ENCODE assay signal across 22 cellular contexts in the genomic region with DNA sequence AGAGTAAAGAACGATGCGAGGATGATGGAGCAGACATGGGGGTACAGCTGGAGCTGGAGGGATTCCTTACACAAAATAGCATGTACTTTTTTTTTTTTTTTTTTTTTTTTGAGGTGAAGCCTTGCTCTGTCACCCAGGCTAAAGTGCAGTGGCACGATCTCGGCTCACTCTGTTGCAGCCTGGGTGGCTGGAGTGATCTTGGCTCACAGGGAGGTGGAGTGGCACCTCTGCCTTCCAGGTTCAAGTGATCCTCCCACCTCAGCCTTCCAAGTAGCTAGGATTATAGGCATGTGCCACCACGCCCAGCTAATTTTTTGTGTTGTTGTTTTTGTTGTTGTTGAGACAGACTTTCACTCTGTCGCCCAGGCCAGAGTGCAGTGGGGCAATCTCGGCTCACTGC. TPM values are rescaled to one million over a fixed set of nuclear protein-coding genes. Genes with fewer than 3 reads are reported as not detected.
A peak's percentile ranks its signal among the peaks of the same experiment; 100 is the strongest.
DNase-seq lines count a peak whose midpoint lies in the region; ATAC-seq, FAIRE-seq and TF ChIP-seq lines count a peak whose summit lies in the region.
"Had no signal": no experiment of that assay in that cellular context is flagged by ENCODE, and none has a peak within 500 bp of the region (broad histone marks: within the 10 kb centered on the region; RNA-seq: fewer than 3 reads in every experiment).

No MANE protein-coding gene starts in this region.

- H3K27ac ChIP-seq in HepG2 (ENCODE audit: extremely low read length, insufficient read depth, low read length): no peak overlapping the region
- H3K27ac ChIP-seq in right lobe of liver: no peak overlapping the region
- no peak overlapping the region for H3K27ac ChIP-seq in SU-DHL-6 (ENCODE audit: low read depth, low read length)
- H3K27ac ChIP-seq in thyroid gland: peak overlapping the region; percentile 60 to 80 (median 68)
- H3K27ac ChIP-seq: A549, KMS-11 had no signal

- H3K4me3 Mint-ChIP-seq in neural crest cell (no peak overlapping the region), T-cell (no peak overlapping the region)
- H3K4me3 Mint-ChIP-seq: CD8-positive, alpha-beta memory T cell had no signal

- DNase-seq in HepG2 (ENCODE audit: low spot score) (no peak), right lobe of liver (no peak), neural crest cell (ENCODE audit: low read depth, low spot score) (no peak), thyroid gland (peak; percentile 52 to 67), NAMALWA (ENCODE audit: low spot score) (no peak), T-cell (no peak)
- DNase-seq in activated naive CD4-positive, alpha-beta T cell treated with anti-CD3 and anti-CD28 coated beads, Interleukin-2, amount 50 U/mL, for 72 hours (ENCODE audit: low spot score in 2 of 2): no peak
- DNase-seq: C1 segment of cervical spinal cord; CD8-positive, alpha-beta memory T cell; GOT3; NCI-H1417 treated with DMSO at 0.1 percent for 48 hours; NCI-H187 treated with DMSO at 0.1 percent for 48 hours; NCI-H2227 treated with DMSO at 0.1 percent for 48 hours; NCI-H510A treated with DMSO at 0.1 percent for 48 hours; NCI-H774; PC-3 had no signal

- TF ChIP-seq CTCF in HepG2 (CRISPR knock-in tag; IDR thresholded peaks at IDR 0.05) (no peak), right lobe of liver (IDR thresholded peaks at IDR 0.05) (no peak), SU-DHL-6 (IDR thresholded peaks at IDR 0.05; ENCODE audit: insufficient read depth, low read length, poor library complexity, severe bottlenecking) (no peak), neural crest cell (conservative IDR thresholded peaks at IDR 0.05) (no peak), thyroid gland (IDR thresholded peaks at IDR 0.05) (no peak)

- H3K79me2 ChIP-seq in HepG2 (ENCODE audit: insufficient read depth, low read length) (no peaks in the 10 kb centered on the region), SU-DHL-6 (ENCODE audit: insufficient read depth, low read length) (no peaks in the 10 kb centered on the region)

- H2AFZ ChIP-seq in HepG2 (ENCODE audit: low read length) (no peak overlapping the region), SU-DHL-6 (ENCODE audit: low read depth, low read length, severe bottlenecking) (no peak overlapping the region)

- peaks cover 8% of the 10 kb centered on the region for H3F3A ChIP-seq in SU-DHL-6 (ENCODE audit: insufficient read depth)

- POLR2A ChIA-PET in HepG2 (lab: Yijun Ruan, JAX): interaction anchor here (0.6 kb wide), 1 partner anchor 12 kb away, joined by 3 read pairs; no protein-coding TSS in a partner anchor
- POLR2A ChIA-PET in T-cell (lab: Charles Lee): interaction anchor here in 1 of 2 donors (0.6 kb wide), 1 partner anchor 828 kb away, joined by 10 read pairs; no protein-coding TSS in a partner anchor

- H3K27ac Mint-ChIP-seq in neural crest cell (ENCODE audit: unreplicated experiment): peak overlapping the region; percentile 86
- H3K27ac Mint-ChIP-seq in activated naive CD4-positive, alpha-beta T cell treated with anti-CD3 and anti-CD28 coated beads, Interleukin-2, amount 50 U/mL, for 72 hours: no peak overlapping the region
- H3K27ac Mint-ChIP-seq in T-cell: no peak overlapping the region

- H3K9ac ChIP-seq in HepG2 (ENCODE audit: insufficient read depth, low read depth, low read length) (no peak overlapping the region), SU-DHL-6 (ENCODE audit: low read length) (no peak overlapping the region)
- H3K9ac ChIP-seq: KMS-11 had no signal

- H3K4me1 ChIP-seq in HepG2 (ENCODE audit: insufficient read depth, low read length): peaks cover 11% of the 10 kb centered on the region
- no peaks in the 10 kb centered on the region for H3K4me1 ChIP-seq in right lobe of liver
- peaks cover 52 to 55% of the 10 kb centered on the region in 2 donors for H3K4me1 ChIP-seq in thyroid gland

- H3K27me3 Mint-ChIP-seq in neural crest cell (ENCODE audit: low read depth) (peaks cover 32% of the 10 kb centered on the region), T-cell (peaks cover 0 to 4% of the 10 kb centered on the region in 2 donors)

- no peaks in the 10 kb centered on the region for H3K4me1 Mint-ChIP-seq in neural crest cell
- H3K4me1 Mint-ChIP-seq in T-cell: peaks cover 12 to 13% (median 12%) of the 10 kb centered on the region in 3 donors

- ATAC-seq in HepG2 (0 out of 3 replicates have a peak, but pooled peaks have one; percentile 19), right lobe of liver (no peak), T-cell (replicated peaks in 1 of 4) (no peak)
- no peak for ATAC-seq in activated naive CD4-positive, alpha-beta T cell treated with anti-CD3 and anti-CD28 coated beads, Interleukin-2, amount 50 U/mL, for 72 hours
- ATAC-seq: A549, PC-3 had no signal

- no TSS peak for BruUV-seq in HepG2 (replicated peaks; lab: Mats Ljungman, UMichigan)

- no peaks in the 10 kb centered on the region for H3K9me3 Mint-ChIP-seq in neural crest cell
- H3K9me3 Mint-ChIP-seq in activated naive CD4-positive, alpha-beta T cell treated with anti-CD3 and anti-CD28 coated beads, Interleukin-2, amount 50 U/mL, for 72 hours: no peaks in the 10 kb centered on the region
- no peaks in the 10 kb centered on the region for H3K9me3 Mint-ChIP-seq in T-cell
- H3K9me3 Mint-ChIP-seq: CD8-positive, alpha-beta memory T cell had no signal

- in situ Hi-C loops in HepG2 (cut with HindIII; ENCODE audit: extremely low pct_ligation_motif_present, low pct_unique_long_range_greater_than_20kb): no loop called here

- peaks cover 2 to 14% of the 10 kb centered on the region in 2 experiments; a peak in 4 of 5 replicates for H3K27me3 ChIP-seq in HepG2 (ENCODE audit: control insufficient read depth in 1 of 2, insufficient read depth in 2 of 2, low read length in 2 of 2)
- H3K27me3 ChIP-seq in right lobe of liver: no peaks in the 10 kb centered on the region
- no peaks in the 10 kb centered on the region for H3K27me3 ChIP-seq in SU-DHL-6 (ENCODE audit: low read length)
- no peaks in the 10 kb centered on the region for H3K27me3 ChIP-seq in thyroid gland

- no peak for TF ChIP-seq RAD21 in HepG2 (CRISPR knock-in tag; IDR thresholded peaks at IDR 0.05)

- H4K20me1 ChIP-seq in HepG2 (ENCODE audit: insufficient read depth, low read length): no peaks in the 10 kb centered on the region
- no peaks in the 10 kb centered on the region for H4K20me1 ChIP-seq in SU-DHL-6 (ENCODE audit: low read depth, low read length)

- H3K4me2 ChIP-seq in HepG2 (ENCODE audit: low read depth, low read length) (peak overlapping the region; percentile 12; the same call in 1 of the 2 replicates), SU-DHL-6 (ENCODE audit: low read depth, low read length, poor library complexity, severe bottlenecking) (peak overlapping the region; percentile 21)
- H3K4me2 ChIP-seq: A549, KMS-11 had no signal

- H3K9me3 ChIP-seq in HepG2 (ENCODE audit: low read length): no peaks in the 10 kb centered on the region
- no peaks in the 10 kb centered on the region for H3K9me3 ChIP-seq in right lobe of liver
- no peaks in the 10 kb centered on the region for H3K9me3 ChIP-seq in SU-DHL-6 (ENCODE audit: insufficient read depth, low read length)
- H3K9me3 ChIP-seq in thyroid gland: no peaks in the 10 kb centered on the region
- H3K9me3 ChIP-seq: A549 had no signal

- intact Hi-C loops in HepG2 (cut with micrococcal nuclease; ENCODE audit: unreplicated experiment): no loop called here
- intact Hi-C loops in right lobe of liver (cut with DNase I): no loop called here
- intact Hi-C loops in thyroid gland (cut with DNase I): no loop called here

- H3K36me3 Mint-ChIP-seq in neural crest cell (ENCODE audit: low read depth) (no peaks in the 10 kb centered on the region), T-cell (no peaks in the 10 kb centered on the region)
- H3K36me3 Mint-ChIP-seq in activated naive CD4-positive, alpha-beta T cell treated with anti-CD3 and anti-CD28 coated beads, Interleukin-2, amount 50 U/mL, for 72 hours: no peaks in the 10 kb centered on the region
- H3K36me3 Mint-ChIP-seq: CD8-positive, alpha-beta memory T cell had no signal

- TF ChIP-seq POLR2A in HepG2 (IDR thresholded peaks at IDR 0.05; ENCODE audit: insufficient read depth in 1 of 2, low read depth in 2 of 2, low read length in 2 of 2) (no peak), right lobe of liver (IDR thresholded peaks at IDR 0.05) (no peak), thyroid gland (IDR thresholded peaks at IDR 0.05) (no peak)

- H3K36me3 ChIP-seq in HepG2 (replicated peaks in 1 of 2; ENCODE audit: control insufficient read depth in 1 of 2, insufficient read depth in 2 of 2, low read length in 2 of 2): no peaks in the 10 kb centered on the region
- H3K36me3 ChIP-seq in right lobe of liver: no peaks in the 10 kb centered on the region
- H3K36me3 ChIP-seq in SU-DHL-6 (ENCODE audit: low read length): no peaks in the 10 kb centered on the region
- no peaks in the 10 kb centered on the region for H3K36me3 ChIP-seq in thyroid gland

- no peak for FAIRE-seq in HepG2 (lab: Jason Lieb, UNC)
- FAIRE-seq: A549, D721Med, GM12892 had no signal

- H3K9me2 ChIP-seq in SU-DHL-6 (replicated peaks; ENCODE audit: insufficient read depth, low read length): no peaks in the 10 kb centered on the region

- CTCF ChIA-PET in HepG2 (lab: Yijun Ruan, JAX; ENCODE audit: low intra/inter-chr PET ratio, low total read pairs) (no interaction called here), T-cell (lab: Charles Lee) (interaction anchor here in 1 of 2 donors (0.7 kb wide), 1 partner anchor 85 kb away, joined by 3 read pairs; no protein-coding TSS in a partner anchor)

- 0 out of 6 replicates have a peak overlapping the region, but pooled peaks of 1 of the 3 experiments have one; percentile 10 for H3K4me3 ChIP-seq in HepG2 (replicated peaks in 1 of 3; ENCODE audit: insufficient read depth in 1 of 3, low read depth in 2 of 3, low read length in 3 of 3)
- no peak overlapping the region for H3K4me3 ChIP-seq in right lobe of liver
- H3K4me3 ChIP-seq in SU-DHL-6 (ENCODE audit: insufficient read depth, low read length, poor library complexity, severe bottlenecking): no peak overlapping the region
- no peak overlapping the region for H3K4me3 ChIP-seq in thyroid gland (replicated peaks in 1 of 3)
- H3K4me3 ChIP-seq: A549 had no signal

- TF ChIP-seq EP300 in HepG2 (IDR thresholded peaks at IDR 0.05; ENCODE audit: low read depth in 2 of 2, low read length in 2 of 2) (no peak), HepG2 (CRISPR knock-in tag; IDR thresholded peaks at IDR 0.05; ENCODE audit: borderline replicate concordance) (no peak)

- 18% methylated on average over 7 of the region's 7 CpGs for WGBS in HepG2 (ENCODE audit: low lambda C conversion rate)
- WGBS in right lobe of liver (ENCODE audit: insufficient coverage, low coverage, low lambda C conversion rate, missing lambda C conversion rate): 65% methylated on average over 6 of the region's 7 CpGs
- 64% methylated on average over 7 of the region's 7 CpGs for WGBS in thyroid gland, 2 donors

RNA-seq across cellular contexts. Expression of a gene that starts 5.1 kb away (rescaled TPM):
- total RNA-seq in HepG2 (2016; rRNA removed; fragmentation: Illumina TruSeq; extraction: Trizol) (not detected in 2 replicates), right lobe of liver (under 1 TPM in 4 of 6 experiments, not detected in 2; 0.10 to 0.24 (median 0.15) TPM), neural crest cell (not detected in 2 replicates), thyroid gland (10 to 100 TPM; 27.3 to 52.9 (median 45.1) TPM), T-cell (1 to 10 TPM in 2 of 5 donors, under 1 TPM in 3; 0.43 to 2.9 (median 0.85) TPM)
- 0.18 TPM in 1 of 2 replicates, not detected in the other for total RNA-seq in HepG2 (2016; cell fraction: cytosol; rRNA removed; fragmentation: Illumina TruSeq; extraction: Trizol; ENCODE audit: low read depth)
- not detected in 2 replicates for total RNA-seq in HepG2 (2016; cell fraction: insoluble cytoplasmic fraction; rRNA removed; fragmentation: Illumina TruSeq; extraction: Trizol)
- not detected in 2 replicates for total RNA-seq in HepG2 (2016; cell fraction: membrane; rRNA removed; fragmentation: Illumina TruSeq; extraction: Trizol)
- total RNA-seq in HepG2 (2016; cell fraction: nucleus; rRNA removed; fragmentation: Illumina TruSeq; extraction: Trizol): not detected in 2 replicates
- polyA plus RNA-seq in HepG2 (2011; rRNA removed): not detected in 2 replicates
- not detected in 2 replicates for polyA plus RNA-seq in HepG2 (2011; cell fraction: cytosol; rRNA removed)
- polyA plus RNA-seq in HepG2 (2011; cell fraction: nucleus; rRNA removed): 0.07 and 0.31 TPM in 2 replicates
- not detected in 2 replicates for polyA plus RNA-seq in HepG2 (2012)
- 0.12 TPM in 1 of 2 replicates, not detected in the other for polyA plus RNA-seq in HepG2 (2016; cell fraction: cytosol; fragmentation: Illumina TruSeq; extraction: Trizol; ENCODE audit: low read depth)
- polyA plus RNA-seq in HepG2 (2016; cell fraction: insoluble cytoplasmic fraction; fragmentation: Illumina TruSeq; extraction: Trizol; ENCODE audit: low read depth): not detected in 2 replicates
- polyA plus RNA-seq in HepG2 (2016; cell fraction: membrane; fragmentation: Illumina TruSeq; extraction: Trizol; ENCODE audit: low read depth): not detected in 2 replicates
- 0.72 TPM in 1 of 2 replicates, not detected in the other for polyA plus RNA-seq in HepG2 (2016; cell fraction: nucleus; fragmentation: Illumina TruSeq; extraction: Trizol; ENCODE audit: insufficient read depth, low read depth)
- 0.30 TPM in 1 of 2 replicates, not detected in the other for polyA minus RNA-seq in HepG2 (2011; rRNA and poly(A)+ RNA removed; ENCODE audit: low replicate concordance)
- not detected in 2 replicates for polyA minus RNA-seq in HepG2 (2011; cell fraction: cytosol; rRNA and poly(A)+ RNA removed)
- not detected in 2 replicates for polyA minus RNA-seq in HepG2 (2011; cell fraction: nucleus; rRNA and poly(A)+ RNA removed)
- total RNA-seq in activated naive CD4-positive, alpha-beta T cell treated with anti-CD3 and anti-CD28 coated beads, Interleukin-2, amount 50 U/mL, for 72 hours: 10 to 100 TPM in 1 of 2 donors, 1 to 10 TPM in 1; 9.8 to 15.1 TPM
- total RNA-seq: M059J had no signal

RNA-seq across cellular contexts. Expression of a gene that starts 8.8 kb away (rescaled TPM):
- not detected in 2 replicates for total RNA-seq in HepG2 (2016; rRNA removed; fragmentation: Illumina TruSeq; extraction: Trizol)
- not detected in 2 replicates for total RNA-seq in HepG2 (2016; cell fraction: cytosol; rRNA removed; fragmentation: Illumina TruSeq; extraction: Trizol; ENCODE audit: low read depth)
- total RNA-seq in HepG2 (2016; cell fraction: insoluble cytoplasmic fraction; rRNA removed; fragmentation: Illumina TruSeq; extraction: Trizol): not detected in 2 replicates
- not detected in 2 replicates for total RNA-seq in HepG2 (2016; cell fraction: membrane; rRNA removed; fragmentation: Illumina TruSeq; extraction: Trizol)
- not detected in 2 replicates for total RNA-seq in HepG2 (2016; cell fraction: nucleus; rRNA removed; fragmentation: Illumina TruSeq; extraction: Trizol)
- polyA plus RNA-seq in HepG2 (2011; rRNA removed): not detected in 2 replicates
- polyA plus RNA-seq in HepG2 (2011; cell fraction: cytosol; rRNA removed): not detected in 2 replicates
- polyA plus RNA-seq in HepG2 (2011; cell fraction: nucleus; rRNA removed): not detected in 2 replicates
- not detected in 2 replicates for polyA plus RNA-seq in HepG2 (2012)
- not detected in 2 replicates for polyA plus RNA-seq in HepG2 (2016; cell fraction: cytosol; fragmentation: Illumina TruSeq; extraction: Trizol; ENCODE audit: low read depth)
- not detected in 2 replicates for polyA plus RNA-seq in HepG2 (2016; cell fraction: insoluble cytoplasmic fraction; fragmentation: Illumina TruSeq; extraction: Trizol; ENCODE audit: low read depth)
- polyA plus RNA-seq in HepG2 (2016; cell fraction: membrane; fragmentation: Illumina TruSeq; extraction: Trizol; ENCODE audit: low read depth): not detected in 2 replicates
- polyA plus RNA-seq in HepG2 (2016; cell fraction: nucleus; fragmentation: Illumina TruSeq; extraction: Trizol; ENCODE audit: insufficient read depth, low read depth): not detected in 2 replicates
- polyA minus RNA-seq in HepG2 (2011; rRNA and poly(A)+ RNA removed; ENCODE audit: low replicate concordance): not detected in 2 replicates
- polyA minus RNA-seq in HepG2 (2011; cell fraction: cytosol; rRNA and poly(A)+ RNA removed): not detected in 2 replicates
- polyA minus RNA-seq in HepG2 (2011; cell fraction: nucleus; rRNA and poly(A)+ RNA removed): not detected in 2 replicates
- under 1 TPM in 1 of 6 experiments, not detected in 5; 0.15 TPM for total RNA-seq in right lobe of liver
- total RNA-seq in neural crest cell: not detected in 2 replicates
- under 1 TPM in 1 of 4 donors, not detected in 3; 0.56 TPM for total RNA-seq in thyroid gland
- under 1 TPM; 0.45 to 0.98 TPM for total RNA-seq in activated naive CD4-positive, alpha-beta T cell treated with anti-CD3 and anti-CD28 coated beads, Interleukin-2, amount 50 U/mL, for 72 hours
- total RNA-seq in T-cell: under 1 TPM in 2 of 5 donors, not detected in 3; 0.25 to 0.69 TPM
- total RNA-seq: M059J, PC-3 had no signal
- polyA plus RNA-seq: CD8-positive, alpha-beta memory T cell had no signal

RNA-seq across cellular contexts. Expression of a gene that starts 44.6 kb away (rescaled TPM):
- 45.1 and 59.7 TPM in 2 replicates for total RNA-seq in HepG2 (2016; rRNA removed; fragmentation: Illumina TruSeq; extraction: Trizol)
- 5.0 and 6.8 TPM in 2 replicates for total RNA-seq in HepG2 (2016; cell fraction: cytosol; rRNA removed; fragmentation: Illumina TruSeq; extraction: Trizol; ENCODE audit: low read depth)
- total RNA-seq in HepG2 (2016; cell fraction: insoluble cytoplasmic fraction; rRNA removed; fragmentation: Illumina TruSeq; extraction: Trizol): 44.2 and 60.5 TPM in 2 replicates
- 15.7 and 17.4 TPM in 2 replicates for total RNA-seq in HepG2 (2016; cell fraction: membrane; rRNA removed; fragmentation: Illumina TruSeq; extraction: Trizol)
- total RNA-seq in HepG2 (2016; cell fraction: nucleus; rRNA removed; fragmentation: Illumina TruSeq; extraction: Trizol): 30.5 and 38.6 TPM in 2 replicates
- polyA plus RNA-seq in HepG2 (2011; rRNA removed): 51.3 and 61.1 TPM in 2 replicates
- polyA plus RNA-seq in HepG2 (2011; cell fraction: cytosol; rRNA removed): 33.9 and 54.0 TPM in 2 replicates
- 56.0 and 66.1 TPM in 2 replicates for polyA plus RNA-seq in HepG2 (2011; cell fraction: nucleus; rRNA removed)
- 29.2 and 33.1 TPM in 2 replicates for polyA plus RNA-seq in HepG2 (2012)
- 4.2 and 4.5 TPM in 2 replicates for polyA plus RNA-seq in HepG2 (2016; cell fraction: cytosol; fragmentation: Illumina TruSeq; extraction: Trizol; ENCODE audit: low read depth)
- polyA plus RNA-seq in HepG2 (2016; cell fraction: insoluble cytoplasmic fraction; fragmentation: Illumina TruSeq; extraction: Trizol; ENCODE audit: low read depth): 61.6 and 69.4 TPM in 2 replicates
- 8.9 and 13.8 TPM in 2 replicates for polyA plus RNA-seq in HepG2 (2016; cell fraction: membrane; fragmentation: Illumina TruSeq; extraction: Trizol; ENCODE audit: low read depth)
- 93.7 and 96.2 TPM in 2 replicates for polyA plus RNA-seq in HepG2 (2016; cell fraction: nucleus; fragmentation: Illumina TruSeq; extraction: Trizol; ENCODE audit: insufficient read depth, low read depth)
- 67.7 and 93.0 TPM in 2 replicates for polyA minus RNA-seq in HepG2 (2011; rRNA and poly(A)+ RNA removed; ENCODE audit: low replicate concordance)
- polyA minus RNA-seq in HepG2 (2011; cell fraction: cytosol; rRNA and poly(A)+ RNA removed): 23.5 and 27.4 TPM in 2 replicates
- 26.4 and 35.3 TPM in 2 replicates for polyA minus RNA-seq in HepG2 (2011; cell fraction: nucleus; rRNA and poly(A)+ RNA removed)
- total RNA-seq in right lobe of liver: 10 to 100 TPM; 22.8 to 43.8 (median 31.1) TPM
- 68.5 and 69.7 TPM in 2 replicates for total RNA-seq in neural crest cell
- total RNA-seq in thyroid gland: 10 to 100 TPM; 59.9 to 79.3 (median 68.8) TPM
- 10 to 100 TPM; 77.3 to 96.2 TPM for total RNA-seq in activated naive CD4-positive, alpha-beta T cell treated with anti-CD3 and anti-CD28 coated beads, Interleukin-2, amount 50 U/mL, for 72 hours
- total RNA-seq in T-cell: 10 to 100 TPM; 86.1 to 100.0 (median 88.0) TPM

RNA-seq across cellular contexts. Expression of a gene that starts 44.8 kb away (rescaled TPM):
- 28.1 and 28.9 TPM in 2 replicates for total RNA-seq in HepG2 (2016; rRNA removed; fragmentation: Illumina TruSeq; extraction: Trizol)
- total RNA-seq in HepG2 (2016; cell fraction: cytosol; rRNA removed; fragmentation: Illumina TruSeq; extraction: Trizol; ENCODE audit: low read depth): 34.7 and 44.4 TPM in 2 replicates
- 25.7 and 31.1 TPM in 2 replicates for total RNA-seq in HepG2 (2016; cell fraction: insoluble cytoplasmic fraction; rRNA removed; fragmentation: Illumina TruSeq; extraction: Trizol)
- 58.4 and 67.9 TPM in 2 replicates for total RNA-seq in HepG2 (2016; cell fraction: membrane; rRNA removed; fragmentation: Illumina TruSeq; extraction: Trizol)
- 16.2 and 17.8 TPM in 2 replicates for total RNA-seq in HepG2 (2016; cell fraction: nucleus; rRNA removed; fragmentation: Illumina TruSeq; extraction: Trizol)
- polyA plus RNA-seq in HepG2 (2011; rRNA removed): 12.4 and 14.3 TPM in 2 replicates
- 13.8 and 16.3 TPM in 2 replicates for polyA plus RNA-seq in HepG2 (2011; cell fraction: cytosol; rRNA removed)
- 8.9 and 10.1 TPM in 2 replicates for polyA plus RNA-seq in HepG2 (2011; cell fraction: nucleus; rRNA removed)
- polyA plus RNA-seq in HepG2 (2012): 8.6 and 10.6 TPM in 2 replicates
- polyA plus RNA-seq in HepG2 (2016; cell fraction: cytosol; fragmentation: Illumina TruSeq; extraction: Trizol; ENCODE audit: low read depth): 48.9 and 64.2 TPM in 2 replicates
- 35.7 and 37.7 TPM in 2 replicates for polyA plus RNA-seq in HepG2 (2016; cell fraction: insoluble cytoplasmic fraction; fragmentation: Illumina TruSeq; extraction: Trizol; ENCODE audit: low read depth)
- 64.3 and 73.8 TPM in 2 replicates for polyA plus RNA-seq in HepG2 (2016; cell fraction: membrane; fragmentation: Illumina TruSeq; extraction: Trizol; ENCODE audit: low read depth)
- 21.0 and 24.3 TPM in 2 replicates for polyA plus RNA-seq in HepG2 (2016; cell fraction: nucleus; fragmentation: Illumina TruSeq; extraction: Trizol; ENCODE audit: insufficient read depth, low read depth)
- 12.2 and 25.5 TPM in 2 replicates for polyA minus RNA-seq in HepG2 (2011; rRNA and poly(A)+ RNA removed; ENCODE audit: low replicate concordance)
- polyA minus RNA-seq in HepG2 (2011; cell fraction: cytosol; rRNA and poly(A)+ RNA removed): 6.2 and 7.6 TPM in 2 replicates
- 11.1 and 14.5 TPM in 2 replicates for polyA minus RNA-seq in HepG2 (2011; cell fraction: nucleus; rRNA and poly(A)+ RNA removed)
- 10 to 100 TPM; 11.1 to 33.0 (median 22.3) TPM for total RNA-seq in right lobe of liver
- 20.0 and 20.1 TPM in 2 replicates for total RNA-seq in neural crest cell
- total RNA-seq in thyroid gland: 10 to 100 TPM; 26.6 to 39.6 (median 32.8) TPM
- total RNA-seq in activated naive CD4-positive, alpha-beta T cell treated with anti-CD3 and anti-CD28 coated beads, Interleukin-2, amount 50 U/mL, for 72 hours: 10 to 100 TPM; 15.8 to 26.3 TPM
- total RNA-seq in T-cell: 10 to 100 TPM in 3 of 5 donors, 1 to 10 TPM in 2; 7.8 to 17.8 (median 13.8) TPM

Comparison
In these comparisons a context has a peak if more than half of its experiments do, and no peak if none do; other contexts are left out.
1. DNase-seq: peak in thyroid gland (2 of 2); none in HepG2 (single experiment), right lobe of liver (0 of 3), neural crest cell (single experiment), NAMALWA (single experiment), activated naive CD4-positive, alpha-beta T cell treated with anti-CD3 and anti-CD28 coated beads, Interleukin-2, amount 50 U/mL, for 72 hours (0 of 2) and T-cell (0 of 34).
2. H3K27ac ChIP-seq: peak in thyroid gland (3 of 3); none in HepG2 (single experiment), right lobe of liver (0 of 3) and SU-DHL-6 (single experiment).